In genomic region chr10:132512693-132513345, GRCh38 we compare ENCODE assay signal across 22 cellular contexts. TPM values are rescaled to one million over a fixed set of nuclear protein-coding genes. Genes with fewer than 3 reads are reported as not detected.
A peak's percentile ranks its signal among the peaks of the same experiment; 100 is the strongest.
DNase-seq lines count a peak whose midpoint lies in the region; ATAC-seq, FAIRE-seq and TF ChIP-seq lines count a peak whose summit lies in the region.
"Had no signal": no experiment of that assay in that cellular context is flagged by ENCODE, and none has a peak within 500 bp of the region (broad histone marks: within the 10 kb centered on the region; RNA-seq: fewer than 3 reads in every experiment).

No MANE protein-coding gene starts in this region.

- 93% methylated on average over 9 of the region's 9 CpGs for WGBS in right cardiac atrium
- 90 to 96% methylated on average over 9 of the region's 9 CpGs for WGBS in heart right ventricle, 2 donors

- no peaks in the 10 kb centered on the region for H3K4me1 Mint-ChIP-seq in T-helper 2 cell treated with Interferon-gamma antibody and Interleukin-4, amounts not matched to agents 5 μg/mL and 100 μg/mL, for 36 hours (ENCODE audit: low read depth)

- intact Hi-C loops in right cardiac atrium (cut with DNase I), result loop anchor here in 1 of 4 donors (10.0 kb wide), 1 partner anchor 122 kb away; no protein-coding TSS in a partner anchor
- intact Hi-C loops in heart right ventricle (cut with DNase I), result loop anchor here in 4 of 10 donors (5.0 to 10.0 kb wide), 3 partner anchors 46 to 64 kb away; no protein-coding TSS in a partner anchor
- intact Hi-C loops in sciatic nerve (cut with DNase I), result no loop called here

- no peak for FAIRE-seq in GM12891 (lab: Jason Lieb, UNC)

- no peak overlapping the region for H3K4me3 ChIP-seq in right cardiac atrium (ENCODE audit: low read length)
- no peak overlapping the region for H3K4me3 ChIP-seq in heart right ventricle
- H3K4me3 ChIP-seq: GM23248 had no signal

- H3K27me3 ChIP-seq in right cardiac atrium (ENCODE audit: control insufficient read depth, insufficient read depth) (no peaks in the 10 kb centered on the region), heart right ventricle (no peaks in the 10 kb centered on the region)

- H3K9me3 ChIP-seq in right cardiac atrium (ENCODE audit: control insufficient read depth, low read length) (no peaks in the 10 kb centered on the region), heart right ventricle (peaks cover 0 to 6% (median 0%) of the 10 kb centered on the region in 11 donors)

- H3K27me3 Mint-ChIP-seq in T-helper 2 cell treated with Interferon-gamma antibody and Interleukin-4, amounts not matched to agents 5 μg/mL and 100 μg/mL, for 36 hours (ENCODE audit: low read depth), result no peaks in the 10 kb centered on the region

- no peak for TF ChIP-seq CTCF in heart right ventricle (IDR thresholded peaks at IDR 0.05)

- ATAC-seq in right cardiac atrium (no peak), heart right ventricle (no peak), left lobe of liver (no peak), sciatic nerve (no peak)
- ATAC-seq: HCT116 had no signal

- peaks cover 20% of the 10 kb centered on the region for H3K4me1 ChIP-seq in right cardiac atrium (ENCODE audit: control insufficient read depth, insufficient read depth, low read length)
- H3K4me1 ChIP-seq in heart right ventricle, result peaks cover 31 to 76% (median 50%) of the 10 kb centered on the region in 9 donors

- H3K27ac ChIP-seq in right cardiac atrium (ENCODE audit: low read length) (no peak overlapping the region), heart right ventricle (no peak overlapping the region)
- H3K27ac ChIP-seq: C4-2B, GM23248, HL-60, KMS-11 had no signal

- H3K27ac Mint-ChIP-seq in T-helper 2 cell treated with Interferon-gamma antibody and Interleukin-4, amounts not matched to agents 5 μg/mL and 100 μg/mL, for 36 hours, result no peak overlapping the region

- no peaks in the 10 kb centered on the region for H3K9me3 Mint-ChIP-seq in T-helper 2 cell treated with Interferon-gamma antibody and Interleukin-4, amounts not matched to agents 5 μg/mL and 100 μg/mL, for 36 hours

- TF ChIP-seq POLR2A in GM12891 (IDR thresholded peaks at IDR 0.05; ENCODE audit: low read depth, low read length), result no peak

- DNase-seq in right cardiac atrium (peak in 2 of 3 donors; percentile 11 to 24), heart right ventricle (no peak), left lobe of liver (ENCODE audit: low spot score) (peak; percentile 15), sciatic nerve (ENCODE audit: low spot score) (peak; percentile 42), GM12891 (ENCODE audit: insufficient read length, low spot score) (no peak), SKM-1 (lab: John Stamatoyannopoulos, UW; ENCODE audit: unreplicated experiment) (no peak)
- DNase-seq in T-helper 2 cell treated with Interferon-gamma antibody and Interleukin-4, amounts not matched to agents 5 μg/mL and 100 μg/mL, for 36 hours (ENCODE audit: low spot score), result no peak
- DNase-seq: ACHN, AML-193, DND-41, GM23248, MV-4-11, NCI-H1694 treated with DMSO at 0.1 percent for 48 hours, NCI-H2107, NCI-H510A, NCI-H748 treated with DMSO at 0.1 percent for 48 hours, OCI-M1, SHP77 treated with DMSO at 0.1 percent for 48 hours had no signal

- no peak overlapping the region for H3K4me3 Mint-ChIP-seq in T-helper 2 cell treated with Interferon-gamma antibody and Interleukin-4, amounts not matched to agents 5 μg/mL and 100 μg/mL, for 36 hours

- H3K36me3 Mint-ChIP-seq in T-helper 2 cell treated with Interferon-gamma antibody and Interleukin-4, amounts not matched to agents 5 μg/mL and 100 μg/mL, for 36 hours (ENCODE audit: low read depth), result no peaks in the 10 kb centered on the region

- H3K36me3 ChIP-seq in heart right ventricle, result no peaks in the 10 kb centered on the region

TF ChIP-seq in GM12891, 5 proteins besides CTCF, POLR2A, EP300 and RAD21:
- TF ChIP-seq PAX5 (IDR thresholded peaks at IDR 0.05; ENCODE audit: insufficient read depth, low read length, severe bottlenecking), result no peak
- no peak for TF ChIP-seq POU2F2 (IDR thresholded peaks at IDR 0.05; ENCODE audit: low read depth, low read length)
- TF ChIP-seq TAF1 (IDR thresholded peaks at IDR 0.05; ENCODE audit: low read depth, low read length), result no peak
- TF ChIP-seq SPI1 (IDR thresholded peaks at IDR 0.05; ENCODE audit: low read depth, low read length), result no peak
- TF ChIP-seq POLR2AphosphoS5 (IDR thresholded peaks at IDR 0.05; ENCODE audit: low read depth, low read length), result no peak

RNA-seq across cellular contexts. Expression of gene INPP5A, which starts 24.8 kb away (rescaled TPM):
- total RNA-seq in right cardiac atrium (100 to 1,000 TPM in 2 of 4 donors, 10 to 100 TPM in 2; 92.0 to 116 (median 99.2) TPM), heart right ventricle (100 to 1,000 TPM in 8 of 10 donors, 10 to 100 TPM in 2; 92.6 to 122 (median 109) TPM), left lobe of liver (18.3 TPM), sciatic nerve (54.3 TPM)
- polyA plus RNA-seq in right cardiac atrium (60.0 TPM), heart right ventricle (10 to 100 TPM; 30.4 to 45.1 TPM)
- polyA plus RNA-seq in GM12891 (2012; ENCODE audit: low read depth, missing spikeins), result 4.0 TPM

Comparison
In these comparisons a context has a peak if more than half of its experiments do, and no peak if none do; other contexts are left out.
1. DNase-seq: peak in right cardiac atrium (2 of 3), left lobe of liver (single experiment) and sciatic nerve (single experiment); none in heart right ventricle (0 of 2), GM12891 (single experiment), SKM-1 (single experiment) and T-helper 2 cell treated with Interferon-gamma antibody and Interleukin-4, amounts not matched to agents 5 μg/mL and 100 μg/mL, for 36 hours (single experiment).